In the genomic region with DNA sequence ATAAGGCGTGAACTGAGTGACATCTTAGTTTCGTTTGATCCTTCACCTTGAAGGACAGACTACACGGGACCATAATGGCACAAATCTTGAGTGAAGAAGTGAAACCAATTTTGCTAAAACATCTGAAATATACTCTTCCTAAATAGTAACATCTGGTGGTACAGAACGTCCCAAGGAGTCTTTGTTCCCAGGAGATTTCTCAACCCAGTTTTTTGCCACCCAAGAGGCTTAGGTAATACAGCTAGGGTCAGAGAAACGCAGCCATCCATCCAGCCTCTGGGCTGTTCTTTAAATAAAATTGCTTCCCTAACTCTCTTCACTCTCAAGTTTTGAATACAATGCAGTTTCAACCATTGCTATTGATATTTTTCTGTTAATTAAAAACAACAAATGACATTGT, we compare ENCODE assay signal across 15 cellular contexts.
"Had no signal": no experiment of that assay in that cellular context is flagged by ENCODE, and none has a peak within 500 bp of the region (broad histone marks: within the 10 kb centered on the region; RNA-seq: fewer than 3 reads in every experiment).

No MANE protein-coding gene starts in this region.

- ATAC-seq: activated CD8-positive, alpha-beta memory T cell treated with anti-CD3 and anti-CD28 coated beads, Interleukin-2, amount 10 ng/mL, durations not matched to agents 7 days and 5 days; activated T-cell treated with anti-CD3 and anti-CD28 coated beads, Interleukin-2, amount 50 U/mL, for 4 hours; right lobe of liver; stimulated activated memory B cell treated with anti-CD40 and anti-IgM and Interleukin-4, amounts not matched to agents 10 μg/mL and 1 μg/mL and 100 μg/mL, for 72 hours; upper lobe of right lung had no signal

- H3K27ac ChIP-seq: colonic mucosa, right lobe of liver, upper lobe of right lung had no signal

- H3K36me3 ChIP-seq: colonic mucosa, esophagus squamous epithelium, right lobe of liver, upper lobe of right lung had no signal

- DNase-seq: activated CD4-positive, alpha-beta T cell treated with anti-CD3 and anti-CD28 coated beads, Interleukin-2, amount 50 U/mL, for 4 hours; activated CD4-positive, CD25-positive, alpha-beta regulatory T cell treated with anti-CD3 and anti-CD28 coated beads, Interleukin-2, amount 50 U/mL, for 72 hours; activated CD8-positive, alpha-beta memory T cell treated with anti-CD3 and anti-CD28 coated beads, Interleukin-2, amount 10 ng/mL, durations not matched to agents 7 days and 5 days; activated effector memory CD4-positive, alpha-beta T cell treated with anti-CD3 and anti-CD28 coated beads, Interleukin-2, amount 50 U/mL, for 16 hours; activated naive CD8-positive, alpha-beta T cell treated with anti-CD3 and anti-CD28 coated beads, Interleukin-2, amount 10 ng/mL, durations not matched to agents 7 days and 5 days; activated T-cell treated with anti-CD3 and anti-CD28 coated beads, Interleukin-2, amount 50 U/mL, for 4 hours; caudate nucleus; colonic mucosa; esophagus squamous epithelium; naive B cell; nucleus accumbens; right lobe of liver; upper lobe of right lung had no signal

- H3K4me3 ChIP-seq: colonic mucosa, esophagus squamous epithelium, lung, right lobe of liver, upper lobe of right lung had no signal

- H3K27me3 ChIP-seq: colonic mucosa, esophagus squamous epithelium, right lobe of liver, upper lobe of right lung had no signal

- H3K9me3 ChIP-seq: colonic mucosa, esophagus squamous epithelium, right lobe of liver, upper lobe of right lung had no signal

- H3K4me1 ChIP-seq: colonic mucosa, right lobe of liver, upper lobe of right lung had no signal
